Comparison of ENCODE assay signal across 13 cellular contexts in genomic region chr2:55099493-55099877, GRCh38. TPM values are rescaled to one million over a fixed set of nuclear protein-coding genes. Genes with fewer than 3 reads are reported as not detected.
DNase-seq lines count a peak whose midpoint lies in the region; ATAC-seq and TF ChIP-seq lines count a peak whose summit lies in the region.
"Had no signal": no experiment of that assay in that cellular context is flagged by ENCODE, and none has a peak within 500 bp of the region (broad histone marks: within the 10 kb centered on the region; RNA-seq: fewer than 3 reads in every experiment).

No MANE protein-coding gene starts in this region.

- dilution Hi-C loops in IMR-90 (cut with HindIII; ENCODE audit: low sequenced_read_pairs, unreplicated experiment), result no loop called here

- peak overlapping the region; percentile 98 for H4K91ac ChIP-seq in IMR-90 (ENCODE audit: insufficient read depth, low read depth, low read length)

- peak overlapping the region; percentile 97 for H2BK15ac ChIP-seq in IMR-90 (ENCODE audit: low read depth, low read length)

- intact Hi-C loops in IMR-90 (cut with micrococcal nuclease), result no loop called here

- TF ChIP-seq CTCF in IMR-90 (conservative IDR thresholded peaks at IDR 0.05; ENCODE audit: low read depth, low read length), result no peak
- TF ChIP-seq CTCF in brain microvascular endothelial cell (IDR thresholded peaks at IDR 0.05; ENCODE audit: low read depth, low read length, missing control alignments), result no peak

- TF ChIP-seq RAD21 in IMR-90 (IDR thresholded peaks at IDR 0.05; ENCODE audit: low read length), result no peak

- no peaks in the 10 kb centered on the region for H3K27me3 ChIP-seq in BLaER1 treated with 17β-estradiol and CSF1 and Interleukin-3, amounts not matched to agents 10 nM and 100 nM
- H3K27me3 ChIP-seq in IMR-90 (ENCODE audit: control insufficient read depth, insufficient read depth, low read length), result no peaks in the 10 kb centered on the region
- no peaks in the 10 kb centered on the region for H3K27me3 ChIP-seq in brain microvascular endothelial cell (replicated peaks)
- H3K27me3 ChIP-seq in rectal smooth muscle tissue (ENCODE audit: control insufficient read depth, insufficient read depth, low read length), result no peaks in the 10 kb centered on the region

- no TSS peak for BruUV-seq in IMR-90 (replicated peaks; lab: Mats Ljungman, UMichigan)

- whole genome bisulfite sequencing in IMR-90 (ENCODE audit: extremely low coverage in 2 of 2, insufficient read length in 1 of 2), 2 experiments, result no CpG with 5 or more reads among the region's 2 CpGs

- peak overlapping the region; percentile 99 for H3K18ac ChIP-seq in IMR-90 (ENCODE audit: low read depth, low read length)

- H4K8ac ChIP-seq in IMR-90 (ENCODE audit: low read depth in 2 of 2, low read length in 2 of 2), result peak overlapping the region; percentile 50 to 86

- H3K23ac ChIP-seq in IMR-90 (ENCODE audit: low read depth, low read length), result peak overlapping the region; percentile 91

- ATAC-seq in IMR-90 (ENCODE audit: low read depth) (no peak), GM19351 (IDR thresholded peaks at IDR 0.05; ENCODE audit: unreplicated experiment) (no peak)

- H4K20me1 ChIP-seq in BLaER1 treated with 17β-estradiol and CSF1 and Interleukin-3, amounts not matched to agents 10 nM and 100 nM, result no peaks in the 10 kb centered on the region
- H4K20me1 ChIP-seq in IMR-90 (ENCODE audit: insufficient read depth, low read length), result no peaks in the 10 kb centered on the region

- peak overlapping the region; percentile 50 to 85 (median 73) for H3K4me2 ChIP-seq in BLaER1 treated with 17β-estradiol and CSF1 and Interleukin-3, amounts not matched to agents 10 nM and 100 nM
- H3K4me2 ChIP-seq in IMR-90 (ENCODE audit: low read depth, low read length), result peak overlapping the region; percentile 32

- no peak overlapping the region for H2AFZ ChIP-seq in IMR-90 (replicated peaks; ENCODE audit: low read length, poor library complexity)

- peak overlapping the region; percentile 99 for H2BK5ac ChIP-seq in IMR-90 (ENCODE audit: low read depth, low read length, poor library complexity, severe bottlenecking)

- peak overlapping the region; percentile 94 for H2BK20ac ChIP-seq in IMR-90 (ENCODE audit: low read depth, low read length)

- no peaks in the 10 kb centered on the region for H3K36me3 ChIP-seq in BLaER1 treated with 17β-estradiol and CSF1 and Interleukin-3, amounts not matched to agents 10 nM and 100 nM
- H3K36me3 ChIP-seq in IMR-90 (ENCODE audit: control insufficient read depth, insufficient read depth, low read length), result no peaks in the 10 kb centered on the region
- H3K36me3 ChIP-seq in brain microvascular endothelial cell (replicated peaks), result no peaks in the 10 kb centered on the region
- no peaks in the 10 kb centered on the region for H3K36me3 ChIP-seq in rectal smooth muscle tissue (ENCODE audit: control insufficient read depth, insufficient read depth, low read length)

- no peak for TF ChIP-seq POLR2A in IMR-90 (IDR thresholded peaks at IDR 0.05; ENCODE audit: low read depth, low read length)

- H2AK5ac ChIP-seq in IMR-90 (ENCODE audit: low read depth, low read length), result peak overlapping the region; percentile 95

- H3K9me3 ChIP-seq in BLaER1 treated with 17β-estradiol and CSF1 and Interleukin-3, amounts not matched to agents 10 nM and 100 nM (replicated peaks in 1 of 11), result peaks cover 0 to 8% (median 0%) of the 10 kb centered on the region in 11 experiments; a peak in 4 of 22 replicates
- H3K9me3 ChIP-seq in IMR-90 (ENCODE audit: control insufficient read depth, insufficient read depth, low read length), result no peaks in the 10 kb centered on the region

- peak overlapping the region; percentile 98 for H4K5ac ChIP-seq in IMR-90 (ENCODE audit: low read depth, low read length)

- no peak overlapping the region for H3K4me3 ChIP-seq in BLaER1 treated with 17β-estradiol and CSF1 and Interleukin-3, amounts not matched to agents 10 nM and 100 nM
- H3K4me3 ChIP-seq in IMR-90 (ENCODE audit: insufficient read depth, low read depth, low read length), result no peak overlapping the region
- H3K4me3 ChIP-seq in brain microvascular endothelial cell (ENCODE audit: low read depth, low read length), result no peak overlapping the region
- no peak overlapping the region for H3K4me3 ChIP-seq in rectal smooth muscle tissue (ENCODE audit: low read length)

- peak overlapping the region; percentile 90 for H3K14ac ChIP-seq in IMR-90 (replicated peaks; ENCODE audit: low read depth, low read length)

- CTCF ChIA-PET in IMR-90 (lab: Yijun Ruan, JAX), result interaction anchor here (1.1 to 1.3 kb wide), 2 partner anchors 67 to 69 kb away, joined by 3 to 4 read pairs; no protein-coding TSS in a partner anchor

- in situ Hi-C loops in IMR-90 (cut with MboI; ENCODE audit: low sequenced_read_pairs), result no loop called here
- in situ Hi-C loops in brain microvascular endothelial cell (cut with HindIII; ENCODE audit: low pct_ligation_motif_present, low sequenced_read_pairs), result no loop called here

- peak overlapping the region; percentile 97 for H3K4ac ChIP-seq in IMR-90 (ENCODE audit: low read depth, low read length)

- H3K56ac ChIP-seq in IMR-90 (ENCODE audit: extremely low read depth, insufficient read depth, low read length), result peak overlapping the region; percentile 82

- peaks cover 52 to 71% (median 65%) of the 10 kb centered on the region in 10 experiments for H3K4me1 ChIP-seq in BLaER1 treated with 17β-estradiol and CSF1 and Interleukin-3, amounts not matched to agents 10 nM and 100 nM
- H3K4me1 ChIP-seq in IMR-90 (ENCODE audit: control insufficient read depth, insufficient read depth, low read length) (peaks cover 25% of the 10 kb centered on the region), rectal smooth muscle tissue (ENCODE audit: control insufficient read depth, insufficient read depth, low read length) (peaks cover 30% of the 10 kb centered on the region)

- H3K79me1 ChIP-seq in IMR-90 (ENCODE audit: low read depth in 1 of 2, low read length in 2 of 2), result peaks cover 16 to 38% of the 10 kb centered on the region in 2 experiments

- peak overlapping the region; percentile 98 for H2BK120ac ChIP-seq in IMR-90 (ENCODE audit: low read depth, low read length)

- peak overlapping the region; percentile 47 for H2AK9ac ChIP-seq in IMR-90 (replicated peaks; ENCODE audit: low read depth, low read length, poor library complexity)

- H3K9me1 ChIP-seq in IMR-90 (ENCODE audit: insufficient read depth, low read length), result peaks cover 17% of the 10 kb centered on the region

- POLR2A ChIA-PET in IMR-90 (lab: Charles Lee; ENCODE audit: unreplicated experiment), result no interaction called here

- H3K9ac ChIP-seq in BLaER1 treated with 17β-estradiol and CSF1 and Interleukin-3, amounts not matched to agents 10 nM and 100 nM, result no peak overlapping the region; a peak in 1 of 22 replicates
- H3K9ac ChIP-seq in IMR-90 (ENCODE audit: low read depth, low read length) (peak overlapping the region; percentile 49; the same call in 1 of the 2 replicates), rectal smooth muscle tissue (ENCODE audit: low read length) (no peak overlapping the region)

- H3K27ac ChIP-seq in BLaER1 treated with 17β-estradiol and CSF1 and Interleukin-3, amounts not matched to agents 10 nM and 100 nM, result peak overlapping the region; percentile 24 to 79 (median 68); a peak in 19 of 22 replicates
- peak overlapping the region; percentile 99 for H3K27ac ChIP-seq in IMR-90 (ENCODE audit: insufficient read depth, low read length)
- H3K27ac ChIP-seq in brain microvascular endothelial cell, result peak overlapping the region; percentile 95
- peak overlapping the region; percentile 47 for H3K27ac ChIP-seq in rectal smooth muscle tissue (ENCODE audit: low read depth, low read length)

- DNase-seq in IMR-90 (no peak), brain microvascular endothelial cell (no peak), NCI-H1105 treated with DMSO at 0.1 percent for 48 hours (lab: John Stamatoyannopoulos, UW) (no peak), DMS79 treated with DMSO at 0.1 percent for 48 hours (lab: John Stamatoyannopoulos, UW) (no peak), glomerular visceral epithelial cell (ENCODE audit: extremely low spot score) (no peak)
- DNase-seq: activated CD4-positive, alpha-beta T cell treated with anti-CD3 and anti-CD28 coated beads, Interleukin-2, amount 10 ng/mL, durations not matched to agents 7 days and 5 days; DMS 273 treated with DMSO at 0.1 percent for 48 hours; foreskin melanocyte; GOT3; NCI-H1694 had no signal

TF ChIP-seq in IMR-90, 13 proteins besides CTCF, POLR2A, EP300 and RAD21:
- no peak for TF ChIP-seq MAZ (IDR thresholded peaks at IDR 0.05; ENCODE audit: borderline replicate concordance, low read depth, low read length)

RNA-seq across cellular contexts. Expression of gene RTN4, which starts 49.2 kb away (rescaled TPM):
- 77.8 and 216 TPM in 2 replicates for total RNA-seq in IMR-90 (2012; rRNA removed)
- 466 and 588 TPM in 2 replicates for polyA plus RNA-seq in IMR-90 (2012; rRNA removed)
- 457 and 1,011 TPM in 2 replicates for polyA plus RNA-seq in IMR-90 (2012; cell fraction: cytosol; rRNA removed)
- 258 and 509 TPM in 2 replicates for polyA plus RNA-seq in IMR-90 (2012; cell fraction: nucleus; rRNA removed; ENCODE audit: low replicate concordance)

Comparison
In these comparisons a context has a peak if more than half of its experiments do, and no peak if none do; other contexts are left out.
1. H3K27ac ChIP-seq: peak in every context shown above with its lines; median percentile 99 in IMR-90; 95 in brain microvascular endothelial cell; 68 in BLaER1 treated with 17β-estradiol and CSF1 and Interleukin-3, amounts not matched to agents 10 nM and 100 nM; 47 in rectal smooth muscle tissue.